ENCODE assay signal across 8 cellular contexts in genomic region chr20:33490934-33491656, GRCh38. TPM values are rescaled to one million over a fixed set of nuclear protein-coding genes. Genes with fewer than 3 reads are reported as not detected.
DNase-seq lines count a peak whose midpoint lies in the region; ATAC-seq and TF ChIP-seq lines count a peak whose summit lies in the region.

No MANE protein-coding gene starts in this region.

- ATAC-seq in HG03175 (IDR thresholded peaks at IDR 0.05; ENCODE audit: unreplicated experiment): no peak
- ATAC-seq in GM18511 (IDR thresholded peaks at IDR 0.05; ENCODE audit: unreplicated experiment): no peak

- H3K9ac ChIP-seq in MM.1S (ENCODE audit: low read length): peak overlapping the region; percentile 83
- H3K9ac ChIP-seq in duodenal mucosa (ENCODE audit: low read depth in 1 of 2, low read length in 2 of 2): peak overlapping the region; percentile 85 to 96

- peaks cover 12 to 33% (median 22%) of the 10 kb centered on the region in 4 donors for H3K4me1 Mint-ChIP-seq in CD4-positive, alpha-beta memory T cell
- H3K4me1 Mint-ChIP-seq in neural crest cell: peaks cover 9% of the 10 kb centered on the region

- POLR2A ChIA-PET in CD4-positive, alpha-beta memory T cell (lab: Charles Lee; ENCODE audit: partially characterized antibody): interaction anchor here (1.0 to 2.9 kb wide), 22 partner anchors 10 to 1382 kb away, joined by 3 to 47 read pairs (median 6); partner anchors contain the start of genes ACTL10, CDK5RAP1, CHMP4B and EIF2S2

- no peaks in the 10 kb centered on the region for H3K9me2 ChIP-seq in MM.1S (replicated peaks; ENCODE audit: insufficient read depth, low read length)

- CTCF ChIA-PET in CD4-positive, alpha-beta memory T cell (lab: Charles Lee; ENCODE audit: partially characterized antibody): interaction anchor here (1.2 to 1.6 kb wide), 2 partner anchors 173 to 194 kb away, joined by 3 to 8 read pairs; no protein-coding TSS in a partner anchor

- no peak for DNase-seq in CD4-positive, alpha-beta memory T cell
- DNase-seq in MM.1S (no peak), neural crest cell (ENCODE audit: low read depth, low spot score) (no peak), cortex of kidney (lab: John Stamatoyannopoulos, UW) (no peak), glomerular visceral epithelial cell (ENCODE audit: extremely low spot score) (no peak)

- H3K4me3 ChIP-seq in CD4-positive, alpha-beta memory T cell (ENCODE audit: low read length in 2 of 2): peak overlapping the region; percentile 73 to 76
- H3K4me3 ChIP-seq in MM.1S (ENCODE audit: low read length) (peak overlapping the region; percentile 98), duodenal mucosa (ENCODE audit: low read depth in 1 of 2, low read length in 2 of 2) (peak overlapping the region; percentile 94 to 95)

- H4K20me1 ChIP-seq in MM.1S (ENCODE audit: insufficient read depth, low read length): no peaks in the 10 kb centered on the region

- H3K27me3 Mint-ChIP-seq in CD4-positive, alpha-beta memory T cell: no peaks in the 10 kb centered on the region
- no peaks in the 10 kb centered on the region for H3K27me3 Mint-ChIP-seq in neural crest cell (ENCODE audit: low read depth)

- no peaks in the 10 kb centered on the region for H3K9me3 ChIP-seq in CD4-positive, alpha-beta memory T cell (ENCODE audit: control insufficient read depth in 1 of 2, low read length in 2 of 2)
- H3K9me3 ChIP-seq in MM.1S (replicated peaks; ENCODE audit: insufficient read depth, low read length): no peaks in the 10 kb centered on the region
- no peaks in the 10 kb centered on the region for H3K9me3 ChIP-seq in duodenal mucosa (ENCODE audit: control insufficient read depth in 1 of 2, low read length in 2 of 2)

- intact Hi-C loops in CD4-positive, alpha-beta memory T cell (cut with micrococcal nuclease): loop anchor here (1.0 kb wide), 2 partner anchors 47 to 175 kb away; partner anchors contain the start of gene ACTL10

- H3K4me1 ChIP-seq in CD4-positive, alpha-beta memory T cell (ENCODE audit: insufficient read depth, low read length): peaks cover 20% of the 10 kb centered on the region
- peaks cover 4% of the 10 kb centered on the region; the same call in 1 of the 2 replicates for H3K4me1 ChIP-seq in MM.1S (ENCODE audit: low read length)
- peaks cover 4 to 8% of the 10 kb centered on the region in 2 donors for H3K4me1 ChIP-seq in duodenal mucosa (ENCODE audit: control insufficient read depth in 1 of 2, insufficient read depth in 2 of 2, low read length in 2 of 2)

- peak overlapping the region; percentile 87 for H2AFZ ChIP-seq in MM.1S (ENCODE audit: low read length)

- TF ChIP-seq CTCF in MM.1S (IDR thresholded peaks at IDR 0.05; ENCODE audit: low read length) (no peak), neural crest cell (conservative IDR thresholded peaks at IDR 0.05) (no peak)

- peaks cover 42% of the 10 kb centered on the region for H3K79me2 ChIP-seq in MM.1S (ENCODE audit: low read length)

- H3K27ac Mint-ChIP-seq in CD4-positive, alpha-beta memory T cell: peak overlapping the region; percentile 82 to 95 (median 92)
- H3K27ac Mint-ChIP-seq in neural crest cell (ENCODE audit: unreplicated experiment): peak overlapping the region; percentile 13

- peak overlapping the region; percentile 96 for H3K4me2 ChIP-seq in MM.1S (ENCODE audit: low read depth, low read length)

- peak overlapping the region; percentile 89 for H3K27ac ChIP-seq in CD4-positive, alpha-beta memory T cell (ENCODE audit: low read depth, low read length)
- peak overlapping the region; percentile 51; the same call in 1 of the 2 replicates for H3K27ac ChIP-seq in MM.1S (ENCODE audit: low read length)
- H3K27ac ChIP-seq in duodenal mucosa (ENCODE audit: low read depth, low read length): no peak overlapping the region

- no peaks in the 10 kb centered on the region for H3K27me3 ChIP-seq in CD4-positive, alpha-beta memory T cell (ENCODE audit: insufficient read depth, low read length)
- H3K27me3 ChIP-seq in MM.1S (replicated peaks; ENCODE audit: insufficient read depth, low read length) (no peaks in the 10 kb centered on the region), duodenal mucosa (ENCODE audit: control insufficient read depth in 1 of 2, insufficient read depth in 2 of 2, low read length in 2 of 2) (no peaks in the 10 kb centered on the region)

- H3F3A ChIP-seq in MM.1S (ENCODE audit: insufficient read depth, low read length): peaks cover 7% of the 10 kb centered on the region; the same call in 1 of the 2 replicates

- no peaks in the 10 kb centered on the region for H3K36me3 ChIP-seq in CD4-positive, alpha-beta memory T cell (ENCODE audit: insufficient read depth, low read length)
- H3K36me3 ChIP-seq in MM.1S (replicated peaks; ENCODE audit: insufficient read depth, low read length): no peaks in the 10 kb centered on the region
- no peaks in the 10 kb centered on the region for H3K36me3 ChIP-seq in duodenal mucosa (ENCODE audit: control insufficient read depth in 1 of 2, insufficient read depth in 2 of 2, low read length in 2 of 2)

- H3K9me3 Mint-ChIP-seq in CD4-positive, alpha-beta memory T cell: no peaks in the 10 kb centered on the region
- H3K9me3 Mint-ChIP-seq in neural crest cell: no peaks in the 10 kb centered on the region

- peak overlapping the region; percentile 85 to 96 (median 90) for H3K4me3 Mint-ChIP-seq in CD4-positive, alpha-beta memory T cell
- peak overlapping the region; percentile 87 for H3K4me3 Mint-ChIP-seq in neural crest cell

- H3K36me3 Mint-ChIP-seq in CD4-positive, alpha-beta memory T cell: peaks cover 0 to 10% of the 10 kb centered on the region in 2 donors
- H3K36me3 Mint-ChIP-seq in neural crest cell (ENCODE audit: low read depth): no peaks in the 10 kb centered on the region

RNA-seq across cellular contexts. Expression of gene CBFA2T2, which starts 1.2 kb away (rescaled TPM):
- total RNA-seq in CD4-positive, alpha-beta memory T cell: 10 to 100 TPM; 42.1 to 43.4 TPM
- polyA plus RNA-seq in CD4-positive, alpha-beta memory T cell: 10 to 100 TPM; 16.5 to 25.2 TPM
- 36.5 and 37.9 TPM in 2 replicates for total RNA-seq in neural crest cell

RNA-seq across cellular contexts. Expression of gene SNTA1, which starts 47.5 kb away (rescaled TPM):
- total RNA-seq in CD4-positive, alpha-beta memory T cell: 1 to 10 TPM; 5.1 to 5.7 TPM
- polyA plus RNA-seq in CD4-positive, alpha-beta memory T cell: 1 to 10 TPM; 7.2 to 9.2 TPM
- total RNA-seq in neural crest cell: 9.4 and 10.3 TPM in 2 replicates
